1 cellular context compared by ENCODE assay signal in the genomic region with DNA sequence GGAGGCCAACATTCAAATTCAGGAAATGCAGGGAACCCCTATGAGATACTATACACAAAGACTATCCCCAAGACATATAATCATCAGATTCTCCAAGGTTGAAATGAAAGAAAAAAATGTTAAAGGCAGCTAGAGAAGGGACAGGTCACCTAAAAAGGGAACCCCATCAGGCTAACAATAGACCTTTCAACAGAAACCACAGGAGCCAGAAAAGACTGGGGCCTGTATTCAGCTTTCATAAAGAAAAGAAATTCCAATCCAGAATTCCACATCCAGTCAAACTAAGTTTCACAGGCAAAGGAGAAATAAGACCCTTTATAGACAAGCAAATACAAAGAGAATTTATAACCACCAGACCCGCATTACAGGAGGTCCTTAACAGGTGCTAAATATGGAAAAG.
TF ChIP-seq lines count a peak whose summit lies in the region.

No MANE protein-coding gene starts in this region.

TF ChIP-seq in H1, 55 proteins besides CTCF, POLR2A, EP300 and RAD21:
- 0 out of 2 replicates have a peak, but pooled peaks have one; percentile 3 for TF ChIP-seq TCF12 (IDR thresholded peaks at IDR 0.05; ENCODE audit: low read depth, low read length)
- no peak for TF ChIP-seq GABPA (IDR thresholded peaks at IDR 0.05; ENCODE audit: borderline replicate concordance, insufficient read depth, low read length)
- TF ChIP-seq PHF8 (conservative IDR thresholded peaks at IDR 0.05; ENCODE audit: low read depth, low read length), result no peak
- TF ChIP-seq NANOG (IDR thresholded peaks at IDR 0.05; ENCODE audit: insufficient read depth, low read depth, low read length, poor library complexity, severe bottlenecking), result peak; percentile 57
TF ChIP-seq in H1: peak in this region for 2.
